1 cellular context compared by ENCODE assay signal in genomic region chr9:13431137-13431536, GRCh38.
TF ChIP-seq lines count a peak whose summit lies in the region.

No MANE protein-coding gene starts in this region.

TF ChIP-seq in WTC11, 78 proteins besides CTCF, POLR2A, EP300 and RAD21 (continued from another document):
- TF ChIP-seq E2F4 (CRISPR knock-in tag; IDR thresholded peaks at IDR 0.05; ENCODE audit: borderline replicate concordance, low read depth), result no peak
- TF ChIP-seq ZNF263 (CRISPR knock-in tag; IDR thresholded peaks at IDR 0.05; ENCODE audit: low read depth), result no peak
- TF ChIP-seq, protein P1, sequence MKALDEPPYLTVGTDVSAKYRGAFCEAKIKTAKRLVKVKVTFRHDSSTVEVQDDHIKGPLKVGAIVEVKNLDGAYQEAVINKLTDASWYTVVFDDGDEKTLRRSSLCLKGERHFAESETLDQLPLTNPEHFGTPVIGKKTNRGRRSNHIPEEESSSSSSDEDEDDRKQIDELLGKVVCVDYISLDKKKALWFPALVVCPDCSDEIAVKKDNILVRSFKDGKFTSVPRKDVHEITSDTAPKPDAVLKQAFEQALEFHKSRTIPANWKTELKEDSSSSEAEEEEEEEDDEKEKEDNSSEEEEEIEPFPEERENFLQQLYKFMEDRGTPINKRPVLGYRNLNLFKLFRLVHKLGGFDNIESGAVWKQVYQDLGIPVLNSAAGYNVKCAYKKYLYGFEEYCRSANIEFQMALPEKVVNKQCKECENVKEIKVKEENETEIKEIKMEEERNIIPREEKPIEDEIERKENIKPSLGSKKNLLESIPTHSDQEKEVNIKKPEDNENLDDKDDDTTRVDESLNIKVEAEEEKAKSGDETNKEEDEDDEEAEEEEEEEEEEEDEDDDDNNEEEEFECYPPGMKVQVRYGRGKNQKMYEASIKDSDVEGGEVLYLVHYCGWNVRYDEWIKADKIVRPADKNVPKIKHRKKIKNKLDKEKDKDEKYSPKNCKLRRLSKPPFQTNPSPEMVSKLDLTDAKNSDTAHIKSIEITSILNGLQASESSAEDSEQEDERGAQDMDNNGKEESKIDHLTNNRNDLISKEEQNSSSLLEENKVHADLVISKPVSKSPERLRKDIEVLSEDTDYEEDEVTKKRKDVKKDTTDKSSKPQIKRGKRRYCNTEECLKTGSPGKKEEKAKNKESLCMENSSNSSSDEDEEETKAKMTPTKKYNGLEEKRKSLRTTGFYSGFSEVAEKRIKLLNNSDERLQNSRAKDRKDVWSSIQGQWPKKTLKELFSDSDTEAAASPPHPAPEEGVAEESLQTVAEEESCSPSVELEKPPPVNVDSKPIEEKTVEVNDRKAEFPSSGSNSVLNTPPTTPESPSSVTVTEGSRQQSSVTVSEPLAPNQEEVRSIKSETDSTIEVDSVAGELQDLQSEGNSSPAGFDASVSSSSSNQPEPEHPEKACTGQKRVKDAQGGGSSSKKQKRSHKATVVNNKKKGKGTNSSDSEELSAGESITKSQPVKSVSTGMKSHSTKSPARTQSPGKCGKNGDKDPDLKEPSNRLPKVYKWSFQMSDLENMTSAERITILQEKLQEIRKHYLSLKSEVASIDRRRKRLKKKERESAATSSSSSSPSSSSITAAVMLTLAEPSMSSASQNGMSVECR (CRISPR knock-in tag; IDR thresholded peaks at IDR 0.05; ENCODE audit: borderline replicate concordance), result no peak
- no peak for TF ChIP-seq IRF1 (CRISPR knock-in tag; IDR thresholded peaks at IDR 0.05)
